8 cellular contexts compared by ENCODE assay signal in the genomic region with DNA sequence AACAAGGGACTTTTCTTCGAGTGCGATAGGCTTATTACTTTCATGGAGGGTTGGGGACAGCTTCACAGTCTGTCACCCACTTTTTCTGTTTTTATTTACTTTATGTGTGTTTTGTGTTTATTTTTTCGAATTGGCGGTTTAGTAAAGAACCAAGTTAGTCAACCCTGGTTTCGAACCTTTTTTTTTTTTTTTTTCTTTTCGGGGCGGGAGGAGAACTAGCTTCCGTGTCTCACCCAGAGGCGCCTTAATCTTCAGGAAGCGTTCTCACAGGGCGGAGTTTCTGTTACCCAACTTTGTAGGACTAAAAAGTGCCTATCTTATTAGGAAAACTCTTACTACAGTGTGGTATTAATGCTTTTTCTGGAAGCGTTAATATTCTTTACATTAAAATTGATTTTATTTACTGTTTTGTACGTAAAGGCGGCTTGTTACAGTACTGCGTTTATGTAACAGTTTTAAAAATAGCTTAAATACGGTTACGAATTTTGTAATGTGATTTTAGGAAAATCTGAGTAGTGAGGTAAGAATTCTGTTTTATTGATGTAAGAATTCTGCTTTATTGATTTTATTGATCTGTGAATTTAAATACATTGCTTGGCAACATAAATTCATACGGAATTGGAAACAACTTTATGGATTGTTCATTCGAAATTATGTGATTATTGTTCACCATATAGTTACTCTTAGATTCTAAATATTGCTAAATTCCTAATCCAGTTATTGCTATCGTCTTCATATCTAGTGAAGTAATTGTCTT. TPM values are rescaled to one million over a fixed set of nuclear protein-coding genes. Genes with fewer than 3 reads are reported as not detected.
A peak's percentile ranks its signal among the peaks of the same experiment; 100 is the strongest.
DNase-seq lines count a peak whose midpoint lies in the region; ATAC-seq and TF ChIP-seq lines count a peak whose summit lies in the region.

No MANE protein-coding gene starts in this region.

- TF ChIP-seq POLR2A in lower leg skin (IDR thresholded peaks at IDR 0.05) (no peak), GM18505 (IDR thresholded peaks at IDR 0.05; ENCODE audit: borderline replicate concordance, extremely low read depth, insufficient read depth, insufficient read length) (no peak)

- in situ Hi-C loops in Caki2 (cut with HindIII; ENCODE audit: low pct_unique_long_range_greater_than_20kb, low sequenced_read_pairs) = no loop called here

- H3K4me3 ChIP-seq in lower leg skin (ENCODE audit: low read depth, poor library complexity, severe bottlenecking) = peak overlapping the region; percentile 95

- H3K27ac Mint-ChIP-seq in IgD-negative memory B cell = peak overlapping the region; percentile 96 to 100 (median 99)
- peak overlapping the region; percentile 94 for H3K27ac Mint-ChIP-seq in dendritic cell treated with granulocyte-macrophage colony-stimulating factor and Interleukin-4, amounts not matched to agents 40 ng/mL and 50 ng/mL, for 4 days

- ATAC-seq in GM19395 (IDR thresholded peaks at IDR 0.05; ENCODE audit: unreplicated experiment) (peak; percentile 7), GM18505 (IDR thresholded peaks at IDR 0.05; ENCODE audit: unreplicated experiment) (no peak)
- ATAC-seq in stimulated activated naive CD8-positive, alpha-beta T cell treated with anti-CD3 and anti-CD28 coated beads, Interleukin-15, Interleukin-2, amounts not matched to agents 100 U/mL and 50 U/mL, for 24 hours = peak; percentile 24

- H3K36me3 Mint-ChIP-seq in IgD-negative memory B cell = peaks cover 8% of the 10 kb centered on the region
- H3K36me3 Mint-ChIP-seq in dendritic cell treated with granulocyte-macrophage colony-stimulating factor and Interleukin-4, amounts not matched to agents 40 ng/mL and 50 ng/mL, for 4 days (ENCODE audit: low read depth) = peaks cover 64% of the 10 kb centered on the region

- TF ChIP-seq CTCF in lower leg skin (IDR thresholded peaks at IDR 0.05) = no peak

- intact Hi-C loops in dendritic cell treated with granulocyte-macrophage colony-stimulating factor and Interleukin-4, amounts not matched to agents 40 ng/mL and 50 ng/mL, for 4 days (cut with micrococcal nuclease) = loop anchor here (2.0 to 10.0 kb wide), 3 partner anchors 32 to 356 kb away; no protein-coding TSS in a partner anchor
- intact Hi-C loops in lower leg skin (cut with DNase I; ENCODE audit: low total_unique reads) = no loop called here

- H3K4me1 Mint-ChIP-seq in IgD-negative memory B cell = peaks cover 32 to 40% (median 36%) of the 10 kb centered on the region in 3 donors
- H3K4me1 Mint-ChIP-seq in dendritic cell treated with granulocyte-macrophage colony-stimulating factor and Interleukin-4, amounts not matched to agents 40 ng/mL and 50 ng/mL, for 4 days (ENCODE audit: low read depth) = peaks cover 45% of the 10 kb centered on the region

- DNase-seq in Caki2 (ENCODE audit: low read depth) (peak; percentile 63), T follicular helper cell (ENCODE audit: low read depth) (peak; percentile 41), lower leg skin (ENCODE audit: low spot score in 2 of 2) (peak in 1 of 2 donors; percentile 59)
- peak; percentile 26 for DNase-seq in stimulated activated naive CD8-positive, alpha-beta T cell treated with anti-CD3 and anti-CD28 coated beads, Interleukin-15, Interleukin-2, amounts not matched to agents 100 U/mL and 50 U/mL, for 24 hours

- H3K27me3 Mint-ChIP-seq in IgD-negative memory B cell = no peaks in the 10 kb centered on the region
- H3K27me3 Mint-ChIP-seq in dendritic cell treated with granulocyte-macrophage colony-stimulating factor and Interleukin-4, amounts not matched to agents 40 ng/mL and 50 ng/mL, for 4 days = no peaks in the 10 kb centered on the region

- no peaks in the 10 kb centered on the region for H3K9me3 Mint-ChIP-seq in IgD-negative memory B cell
- no peaks in the 10 kb centered on the region for H3K9me3 Mint-ChIP-seq in dendritic cell treated with granulocyte-macrophage colony-stimulating factor and Interleukin-4, amounts not matched to agents 40 ng/mL and 50 ng/mL, for 4 days

- peak overlapping the region; percentile 97 to 100 (median 99) for H3K4me3 Mint-ChIP-seq in IgD-negative memory B cell
- H3K4me3 Mint-ChIP-seq in dendritic cell treated with granulocyte-macrophage colony-stimulating factor and Interleukin-4, amounts not matched to agents 40 ng/mL and 50 ng/mL, for 4 days = peak overlapping the region; percentile 91

- WGBS in lower leg skin, 2 donors = 0% methylated on average over 20 of the region's 20 CpGs

RNA-seq across cellular contexts. Expression of a gene that starts 0.9 kb away (rescaled TPM):
- 83.6 and 93.9 TPM in 2 replicates for total RNA-seq in Caki2 (2014; rRNA removed; shearing (Covaris generic); ENCODE audit: low replicate concordance)
- 141 TPM for polyA plus RNA-seq in IgD-negative memory B cell
- 100 to 1,000 TPM in 3 of 4 donors, 10 to 100 TPM in 1; 93.5 to 158 (median 117) TPM for total RNA-seq in lower leg skin

RNA-seq across cellular contexts. Expression of a gene that starts 8.9 kb away (rescaled TPM):
- total RNA-seq in Caki2 (2014; rRNA removed; shearing (Covaris generic); ENCODE audit: low replicate concordance) = 16.7 and 24.6 TPM in 2 replicates
- 9.6 TPM for polyA plus RNA-seq in IgD-negative memory B cell
- 10 to 100 TPM in 1 of 4 donors, 1 to 10 TPM in 3; 5.3 to 11.9 (median 8.1) TPM for total RNA-seq in lower leg skin
